Comparison of ENCODE assay signal across 1 cellular context in the genomic region with DNA sequence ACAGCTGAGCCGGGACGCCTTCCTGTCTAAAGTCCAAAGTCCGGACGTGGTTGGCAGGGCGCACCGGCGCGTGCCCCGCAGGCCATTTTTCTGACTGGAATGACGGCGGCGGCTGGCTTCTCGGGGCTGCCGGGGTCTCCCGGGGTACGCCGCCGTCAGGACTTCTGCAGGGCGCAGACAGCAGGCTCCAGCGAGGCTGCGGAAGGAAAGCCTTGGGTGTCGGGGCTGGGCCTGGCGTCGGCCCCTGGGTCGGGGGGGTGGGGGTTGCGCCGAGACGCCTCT.
TF ChIP-seq lines count a peak whose summit lies in the region.

No MANE protein-coding gene starts in this region.

TF ChIP-seq in GM12878, 131 proteins besides CTCF, POLR2A, EP300 and RAD21 (continued from another document):
- TF ChIP-seq, protein P1, sequence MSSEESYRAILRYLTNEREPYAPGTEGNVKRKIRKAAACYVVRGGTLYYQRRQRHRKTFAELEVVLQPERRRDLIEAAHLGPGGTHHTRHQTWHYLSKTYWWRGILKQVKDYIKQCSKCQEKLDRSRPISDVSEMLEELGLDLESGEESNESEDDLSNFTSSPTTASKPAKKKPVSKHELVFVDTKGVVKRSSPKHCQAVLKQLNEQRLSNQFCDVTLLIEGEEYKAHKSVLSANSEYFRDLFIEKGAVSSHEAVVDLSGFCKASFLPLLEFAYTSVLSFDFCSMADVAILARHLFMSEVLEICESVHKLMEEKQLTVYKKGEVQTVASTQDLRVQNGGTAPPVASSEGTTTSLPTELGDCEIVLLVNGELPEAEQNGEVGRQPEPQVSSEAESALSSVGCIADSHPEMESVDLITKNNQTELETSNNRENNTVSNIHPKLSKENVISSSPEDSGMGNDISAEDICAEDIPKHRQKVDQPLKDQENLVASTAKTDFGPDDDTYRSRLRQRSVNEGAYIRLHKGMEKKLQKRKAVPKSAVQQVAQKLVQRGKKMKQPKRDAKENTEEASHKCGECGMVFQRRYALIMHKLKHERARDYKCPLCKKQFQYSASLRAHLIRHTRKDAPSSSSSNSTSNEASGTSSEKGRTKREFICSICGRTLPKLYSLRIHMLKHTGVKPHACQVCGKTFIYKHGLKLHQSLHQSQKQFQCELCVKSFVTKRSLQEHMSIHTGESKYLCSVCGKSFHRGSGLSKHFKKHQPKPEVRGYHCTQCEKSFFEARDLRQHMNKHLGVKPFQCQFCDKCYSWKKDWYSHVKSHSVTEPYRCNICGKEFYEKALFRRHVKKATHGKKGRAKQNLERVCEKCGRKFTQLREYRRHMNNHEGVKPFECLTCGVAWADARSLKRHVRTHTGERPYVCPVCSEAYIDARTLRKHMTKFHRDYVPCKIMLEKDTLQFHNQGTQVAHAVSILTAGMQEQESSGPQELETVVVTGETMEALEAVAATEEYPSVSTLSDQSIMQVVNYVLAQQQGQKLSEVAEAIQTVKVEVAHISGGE (CRISPR knock-in tag; IDR thresholded peaks at IDR 0.05), result 0 out of 2 replicates have a peak, but pooled peaks have one; percentile 26
- TF ChIP-seq MYB (IDR thresholded peaks at IDR 0.05; ENCODE audit: borderline replicate concordance, low read depth, low read length), result 0 out of 2 replicates have a peak, but pooled peaks have one; percentile 8
- no peak for TF ChIP-seq JUND (IDR thresholded peaks at IDR 0.05; ENCODE audit: low read depth, low read length)
- TF ChIP-seq, protein P2, sequence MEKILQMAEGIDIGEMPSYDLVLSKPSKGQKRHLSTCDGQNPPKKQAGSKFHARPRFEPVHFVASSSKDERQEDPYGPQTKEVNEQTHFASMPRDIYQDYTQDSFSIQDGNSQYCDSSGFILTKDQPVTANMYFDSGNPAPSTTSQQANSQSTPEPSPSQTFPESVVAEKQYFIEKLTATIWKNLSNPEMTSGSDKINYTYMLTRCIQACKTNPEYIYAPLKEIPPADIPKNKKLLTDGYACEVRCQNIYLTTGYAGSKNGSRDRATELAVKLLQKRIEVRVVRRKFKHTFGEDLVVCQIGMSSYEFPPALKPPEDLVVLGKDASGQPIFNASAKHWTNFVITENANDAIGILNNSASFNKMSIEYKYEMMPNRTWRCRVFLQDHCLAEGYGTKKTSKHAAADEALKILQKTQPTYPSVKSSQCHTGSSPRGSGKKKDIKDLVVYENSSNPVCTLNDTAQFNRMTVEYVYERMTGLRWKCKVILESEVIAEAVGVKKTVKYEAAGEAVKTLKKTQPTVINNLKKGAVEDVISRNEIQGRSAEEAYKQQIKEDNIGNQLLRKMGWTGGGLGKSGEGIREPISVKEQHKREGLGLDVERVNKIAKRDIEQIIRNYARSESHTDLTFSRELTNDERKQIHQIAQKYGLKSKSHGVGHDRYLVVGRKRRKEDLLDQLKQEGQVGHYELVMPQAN (conservative IDR thresholded peaks at IDR 0.05), result 0 out of 2 replicates have a peak, but pooled peaks have one; percentile 63
- 0 out of 2 replicates have a peak, but pooled peaks have one; percentile 25 for TF ChIP-seq BCL11A (IDR thresholded peaks at IDR 0.05; ENCODE audit: low read depth, low read length)
- 0 out of 2 replicates have a peak, but pooled peaks have one; percentile 80 for TF ChIP-seq IKZF1 (conservative IDR thresholded peaks at IDR 0.05)
- TF ChIP-seq, protein P3, sequence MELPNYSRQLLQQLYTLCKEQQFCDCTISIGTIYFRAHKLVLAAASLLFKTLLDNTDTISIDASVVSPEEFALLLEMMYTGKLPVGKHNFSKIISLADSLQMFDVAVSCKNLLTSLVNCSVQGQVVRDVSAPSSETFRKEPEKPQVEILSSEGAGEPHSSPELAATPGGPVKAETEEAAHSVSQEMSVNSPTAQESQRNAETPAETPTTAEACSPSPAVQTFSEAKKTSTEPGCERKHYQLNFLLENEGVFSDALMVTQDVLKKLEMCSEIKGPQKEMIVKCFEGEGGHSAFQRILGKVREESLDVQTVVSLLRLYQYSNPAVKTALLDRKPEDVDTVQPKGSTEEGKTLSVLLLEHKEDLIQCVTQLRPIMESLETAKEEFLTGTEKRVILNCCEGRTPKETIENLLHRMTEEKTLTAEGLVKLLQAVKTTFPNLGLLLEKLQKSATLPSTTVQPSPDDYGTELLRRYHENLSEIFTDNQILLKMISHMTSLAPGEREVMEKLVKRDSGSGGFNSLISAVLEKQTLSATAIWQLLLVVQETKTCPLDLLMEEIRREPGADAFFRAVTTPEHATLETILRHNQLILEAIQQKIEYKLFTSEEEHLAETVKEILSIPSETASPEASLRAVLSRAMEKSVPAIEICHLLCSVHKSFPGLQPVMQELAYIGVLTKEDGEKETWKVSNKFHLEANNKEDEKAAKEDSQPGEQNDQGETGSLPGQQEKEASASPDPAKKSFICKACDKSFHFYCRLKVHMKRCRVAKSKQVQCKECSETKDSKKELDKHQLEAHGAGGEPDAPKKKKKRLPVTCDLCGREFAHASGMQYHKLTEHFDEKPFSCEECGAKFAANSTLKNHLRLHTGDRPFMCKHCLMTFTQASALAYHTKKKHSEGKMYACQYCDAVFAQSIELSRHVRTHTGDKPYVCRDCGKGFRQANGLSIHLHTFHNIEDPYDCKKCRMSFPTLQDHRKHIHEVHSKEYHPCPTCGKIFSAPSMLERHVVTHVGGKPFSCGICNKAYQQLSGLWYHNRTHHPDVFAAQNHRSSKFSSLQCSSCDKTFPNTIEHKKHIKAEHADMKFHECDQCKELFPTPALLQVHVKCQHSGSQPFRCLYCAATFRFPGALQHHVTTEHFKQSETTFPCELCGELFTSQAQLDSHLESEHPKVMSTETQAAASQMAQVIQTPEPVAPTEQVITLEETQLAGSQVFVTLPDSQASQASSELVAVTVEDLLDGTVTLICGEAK (IDR thresholded peaks at IDR 0.05; ENCODE audit: borderline replicate concordance), result no peak
- peak; percentile 70 for TF ChIP-seq NR2F1 (conservative IDR thresholded peaks at IDR 0.05)
- TF ChIP-seq, protein P4, sequence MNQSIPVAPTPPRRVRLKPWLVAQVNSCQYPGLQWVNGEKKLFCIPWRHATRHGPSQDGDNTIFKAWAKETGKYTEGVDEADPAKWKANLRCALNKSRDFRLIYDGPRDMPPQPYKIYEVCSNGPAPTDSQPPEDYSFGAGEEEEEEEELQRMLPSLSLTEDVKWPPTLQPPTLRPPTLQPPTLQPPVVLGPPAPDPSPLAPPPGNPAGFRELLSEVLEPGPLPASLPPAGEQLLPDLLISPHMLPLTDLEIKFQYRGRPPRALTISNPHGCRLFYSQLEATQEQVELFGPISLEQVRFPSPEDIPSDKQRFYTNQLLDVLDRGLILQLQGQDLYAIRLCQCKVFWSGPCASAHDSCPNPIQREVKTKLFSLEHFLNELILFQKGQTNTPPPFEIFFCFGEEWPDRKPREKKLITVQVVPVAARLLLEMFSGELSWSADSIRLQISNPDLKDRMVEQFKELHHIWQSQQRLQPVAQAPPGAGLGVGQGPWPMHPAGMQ (IDR thresholded peaks at IDR 0.05; ENCODE audit: borderline replicate concordance), result no peak
- TF ChIP-seq HCFC1 (IDR thresholded peaks at IDR 0.05; ENCODE audit: low read length), result peak; percentile 40; the same call in 1 of the 2 replicates
- 0 out of 2 replicates have a peak, but pooled peaks have one; percentile 25 for TF ChIP-seq ZNF24 (IDR thresholded peaks at IDR 0.05)
- no peak for TF ChIP-seq ZNF207 (IDR thresholded peaks at IDR 0.05; ENCODE audit: borderline replicate concordance)
- peak; percentile 87 for TF ChIP-seq YY1 (IDR thresholded peaks at IDR 0.05; ENCODE audit: low read depth, low read length)
- TF ChIP-seq, protein P5, sequence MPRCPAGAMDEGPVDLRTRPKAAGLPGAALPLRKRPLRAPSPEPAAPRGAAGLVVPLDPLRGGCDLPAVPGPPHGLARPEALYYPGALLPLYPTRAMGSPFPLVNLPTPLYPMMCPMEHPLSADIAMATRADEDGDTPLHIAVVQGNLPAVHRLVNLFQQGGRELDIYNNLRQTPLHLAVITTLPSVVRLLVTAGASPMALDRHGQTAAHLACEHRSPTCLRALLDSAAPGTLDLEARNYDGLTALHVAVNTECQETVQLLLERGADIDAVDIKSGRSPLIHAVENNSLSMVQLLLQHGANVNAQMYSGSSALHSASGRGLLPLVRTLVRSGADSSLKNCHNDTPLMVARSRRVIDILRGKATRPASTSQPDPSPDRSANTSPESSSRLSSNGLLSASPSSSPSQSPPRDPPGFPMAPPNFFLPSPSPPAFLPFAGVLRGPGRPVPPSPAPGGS (IDR thresholded peaks at IDR 0.05; ENCODE audit: borderline replicate concordance, insufficient read depth, low read depth, low read length, poor library complexity, severe bottlenecking), result no peak
- TF ChIP-seq PAX8 (IDR thresholded peaks at IDR 0.05), result no peak
